In the genomic region with DNA sequence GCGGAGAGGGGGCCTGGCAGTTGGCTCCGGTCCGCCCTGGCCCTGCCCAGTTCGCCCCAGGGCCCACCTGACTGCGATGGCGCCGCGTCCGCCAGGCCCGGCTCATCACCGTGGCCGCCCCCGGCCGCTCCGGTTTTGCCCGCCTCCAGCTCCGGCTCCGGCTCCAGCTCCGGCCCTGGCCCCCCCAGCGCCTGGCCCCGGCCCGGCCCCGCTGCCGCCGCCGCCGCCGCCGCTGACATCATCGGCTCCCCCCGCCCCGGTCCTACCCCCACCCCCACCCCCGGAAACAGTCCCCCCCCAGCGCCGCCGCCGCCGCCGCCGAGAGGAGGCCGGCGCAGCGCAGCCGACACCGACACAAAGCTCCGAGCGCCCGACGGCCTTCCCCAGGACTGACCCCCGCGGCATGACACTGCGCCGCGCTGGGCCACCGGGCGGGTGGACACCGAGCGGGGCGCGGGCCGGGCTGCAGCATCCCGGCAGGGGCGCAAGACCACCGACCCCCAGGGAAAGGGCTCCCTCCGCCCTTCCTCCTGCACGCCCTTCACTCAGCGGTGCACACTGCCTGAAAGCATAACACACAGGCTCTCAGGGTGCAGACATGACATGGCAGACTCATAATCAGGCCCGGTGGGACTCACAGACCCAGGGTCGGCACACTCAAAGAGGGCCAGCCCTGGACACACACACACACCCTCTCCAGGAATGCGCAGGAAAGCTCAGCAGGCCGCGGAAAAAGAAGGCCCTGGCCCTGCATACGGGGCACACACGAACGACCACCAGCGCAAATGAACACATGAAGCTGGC, we compare ENCODE assay signal across 8 cellular contexts. TPM values are rescaled to one million over a fixed set of nuclear protein-coding genes. Genes with fewer than 3 reads are reported as not detected.
DNase-seq lines count a peak whose midpoint lies in the region; ATAC-seq, FAIRE-seq and TF ChIP-seq lines count a peak whose summit lies in the region.

A gene with protein sequence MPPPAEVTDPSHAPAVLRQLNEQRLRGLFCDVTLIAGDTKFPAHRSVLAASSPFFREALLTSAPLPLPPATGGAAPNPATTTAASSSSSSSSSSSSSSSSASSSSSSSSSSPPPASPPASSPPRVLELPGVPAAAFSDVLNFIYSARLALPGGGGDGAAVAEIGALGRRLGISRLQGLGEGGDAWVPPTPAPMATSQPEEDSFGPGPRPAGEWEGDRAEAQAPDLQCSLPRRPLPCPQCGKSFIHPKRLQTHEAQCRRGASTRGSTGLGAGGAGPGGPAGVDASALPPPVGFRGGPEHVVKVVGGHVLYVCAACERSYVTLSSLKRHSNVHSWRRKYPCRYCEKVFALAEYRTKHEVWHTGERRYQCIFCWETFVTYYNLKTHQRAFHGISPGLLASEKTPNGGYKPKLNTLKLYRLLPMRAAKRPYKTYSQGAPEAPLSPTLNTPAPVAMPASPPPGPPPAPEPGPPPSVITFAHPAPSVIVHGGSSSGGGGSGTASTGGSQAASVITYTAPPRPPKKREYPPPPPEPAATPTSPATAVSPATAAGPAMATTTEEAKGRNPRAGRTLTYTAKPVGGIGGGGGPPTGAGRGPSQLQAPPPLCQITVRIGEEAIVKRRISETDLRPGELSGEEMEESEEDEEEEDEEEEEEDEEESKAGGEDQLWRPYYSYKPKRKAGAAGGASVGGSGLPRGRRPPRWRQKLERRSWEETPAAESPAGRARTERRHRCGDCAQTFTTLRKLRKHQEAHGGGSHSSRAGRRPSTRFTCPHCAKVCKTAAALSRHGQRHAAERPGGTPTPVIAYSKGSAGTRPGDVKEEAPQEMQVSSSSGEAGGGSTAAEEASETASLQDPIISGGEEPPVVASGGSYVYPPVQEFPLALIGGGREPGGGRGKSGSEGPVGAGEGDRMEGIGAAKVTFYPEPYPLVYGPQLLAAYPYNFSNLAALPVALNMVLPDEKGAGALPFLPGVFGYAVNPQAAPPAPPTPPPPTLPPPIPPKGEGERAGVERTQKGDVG (minus strand): TSS at position 243 of the 804 bp plus-strand sequence. CDS start 12,830 bp downstream, outside the sequence.

- peak; percentile 62 for DNase-seq in D341Med (ENCODE audit: low spot score)
- DNase-seq in activated CD4-positive, alpha-beta T cell treated with anti-CD3 and anti-CD28 coated beads, Interleukin-2, amount 50 U/mL, for 24 hours (ENCODE audit: low read depth in 1 of 2, low spot score in 1 of 2), result peak; percentile 25 to 29
- peak; percentile 59 for DNase-seq in HepG2 (ENCODE audit: low spot score)
- DNase-seq in stimulated activated CD4-positive, alpha-beta T cell treated with anti-CD3 and anti-CD28 coated beads, Interleukin-2, amount 100 ng/mL, for 48 hours, result peak; percentile 36 to 46
- DNase-seq in T1000 (lab: John Stamatoyannopoulos, UW), result no peak
- no peak for DNase-seq in COR-L47 (lab: John Stamatoyannopoulos, UW)

- H3K4me2 ChIP-seq in KMS-11 (peak within 1 kb of the TSS; percentile 17; the same call in 1 of the 2 replicates), HepG2 (ENCODE audit: low read depth, low read length) (peak within 1 kb of the TSS; percentile 85)

- peak; percentile 33 to 49; a peak in 2 of 4 replicates for TF ChIP-seq POLR2A in HepG2 (IDR thresholded peaks at IDR 0.05; ENCODE audit: insufficient read depth in 1 of 2, low read depth in 2 of 2, low read length in 2 of 2)

- no peak for TF ChIP-seq EP300 in HepG2 (IDR thresholded peaks at IDR 0.05; ENCODE audit: low read depth in 2 of 2, low read length in 2 of 2)
- TF ChIP-seq EP300 in HepG2 (CRISPR knock-in tag; IDR thresholded peaks at IDR 0.05; ENCODE audit: borderline replicate concordance), result no peak

- CTCF ChIA-PET in HepG2 (lab: Yijun Ruan, JAX; ENCODE audit: low intra/inter-chr PET ratio, low total read pairs), result no interaction called here

- H3K9ac ChIP-seq in KMS-11 (peak within 1 kb of the TSS; percentile 64), duodenal mucosa (ENCODE audit: low read depth in 1 of 2, low read length in 2 of 2) (peak within 1 kb of the TSS; percentile 90 to 94), HepG2 (ENCODE audit: insufficient read depth, low read depth, low read length) (peak within 1 kb of the TSS; percentile 86)

- in situ Hi-C loops in HepG2 (cut with HindIII; ENCODE audit: extremely low pct_ligation_motif_present, low pct_unique_long_range_greater_than_20kb), result loop anchor here (5.0 kb wide), 1 partner anchor 42 kb away; the partner anchor contains the start of genes FGF11 and TMEM102

- POLR2A ChIA-PET in HepG2 (lab: Yijun Ruan, JAX), result interaction anchor here (0.9 to 3.5 kb wide), 9 partner anchors 8 to 123 kb away, joined by 3 to 35 read pairs (median 5); partner anchors contain the start of genes CD68, CHRNB1, MPDU1 and PLSCR3

- no peaks in the 10 kb centered on the region for H3K36me3 ChIP-seq in KMS-11 (ENCODE audit: insufficient read depth)
- H3K36me3 ChIP-seq in duodenal mucosa (ENCODE audit: control insufficient read depth in 1 of 2, insufficient read depth in 2 of 2, low read length in 2 of 2), result no peaks in the 10 kb centered on the region
- H3K36me3 ChIP-seq in HepG2 (replicated peaks in 1 of 2; ENCODE audit: control insufficient read depth in 1 of 2, insufficient read depth in 2 of 2, low read length in 2 of 2), result no peaks in the 10 kb centered on the region

- no peak for TF ChIP-seq RAD21 in HepG2 (CRISPR knock-in tag; IDR thresholded peaks at IDR 0.05)

- intact Hi-C loops in HepG2 (cut with micrococcal nuclease; ENCODE audit: unreplicated experiment), result loop anchor here (5.0 kb wide), 3 partner anchors 32 to 122 kb away; partner anchors contain the start of genes CHRNB1, TMEM256 and TMEM95

- no peaks in the 10 kb centered on the region for H3K9me3 ChIP-seq in duodenal mucosa (ENCODE audit: control insufficient read depth in 1 of 2, low read length in 2 of 2)
- H3K9me3 ChIP-seq in HepG2 (ENCODE audit: low read length), result no peaks in the 10 kb centered on the region

- FAIRE-seq in HepG2 (lab: Jason Lieb, UNC), result peak; percentile 21

- H3K27me3 ChIP-seq in KMS-11 (ENCODE audit: insufficient read depth, low read depth) (no peaks in the 10 kb centered on the region), duodenal mucosa (ENCODE audit: control insufficient read depth in 1 of 2, insufficient read depth in 2 of 2, low read length in 2 of 2) (no peaks in the 10 kb centered on the region), HepG2 (ENCODE audit: control insufficient read depth in 1 of 2, insufficient read depth in 2 of 2, low read length in 2 of 2) (no peaks in the 10 kb centered on the region; a peak in 2 of 5 replicates)

- H3K4me3 ChIP-seq in KMS-11 (IDR thresholded peaks at IDR 0.05; ENCODE audit: insufficient read depth, low read depth, low read length), result no peak within 1 kb of the TSS
- peak within 1 kb of the TSS; percentile 81 to 85 for H3K4me3 ChIP-seq in duodenal mucosa (ENCODE audit: low read depth in 1 of 2, low read length in 2 of 2)
- H3K4me3 ChIP-seq in HepG2 (replicated peaks in 1 of 3; ENCODE audit: insufficient read depth in 1 of 3, low read depth in 2 of 3, low read length in 3 of 3), result peak within 1 kb of the TSS; percentile 72 to 86 (median 79)

- H3K79me2 ChIP-seq in KMS-11 (ENCODE audit: insufficient read depth, low read depth), result no peaks in the 10 kb centered on the region
- H3K79me2 ChIP-seq in HepG2 (ENCODE audit: insufficient read depth, low read length), result peaks cover 41% of the 10 kb centered on the region

- H2AFZ ChIP-seq in KMS-11 (ENCODE audit: low read depth) (peak within 1 kb of the TSS; percentile 26; the same call in 1 of the 2 replicates), HepG2 (ENCODE audit: low read length) (no peak within 1 kb of the TSS)

- H3K4me1 ChIP-seq in KMS-11 (ENCODE audit: low read depth, poor library complexity, severe bottlenecking) (no peaks in the 10 kb centered on the region), duodenal mucosa (ENCODE audit: control insufficient read depth in 1 of 2, insufficient read depth in 2 of 2, low read length in 2 of 2) (peaks cover 36 to 39% of the 10 kb centered on the region in 2 donors), HepG2 (ENCODE audit: insufficient read depth, low read length) (peaks cover 72% of the 10 kb centered on the region)

- no TSS peak for BruUV-seq in HepG2 (replicated peaks; lab: Mats Ljungman, UMichigan)

- ATAC-seq in HepG2, result peak; percentile 19

- H4K20me1 ChIP-seq in KMS-11 (ENCODE audit: insufficient read depth) (no peaks in the 10 kb centered on the region), HepG2 (ENCODE audit: insufficient read depth, low read length) (peaks cover 25% of the 10 kb centered on the region)

- no peak for TF ChIP-seq CTCF in KMS-11 (conservative IDR thresholded peaks at IDR 0.05; ENCODE audit: low read depth, low read length)
- no peak for TF ChIP-seq CTCF in HepG2 (CRISPR knock-in tag; IDR thresholded peaks at IDR 0.05)

- 3% methylated on average over 6 of the region's 76 CpGs for WGBS in HepG2 (ENCODE audit: low lambda C conversion rate)

- H3K27ac ChIP-seq in KMS-11 (no peak within 1 kb of the TSS), duodenal mucosa (ENCODE audit: low read depth, low read length) (peak within 1 kb of the TSS; percentile 94), HepG2 (ENCODE audit: extremely low read length, insufficient read depth, low read length) (peak within 1 kb of the TSS; percentile 75)

TF ChIP-seq in HepG2, 621 proteins besides CTCF, POLR2A, EP300 and RAD21 (continues in another document):
- no peak for TF ChIP-seq EZH2 (conservative IDR thresholded peaks at IDR 0.05; ENCODE audit: low read depth, low read length)

RNA-seq across cellular contexts. Expression of the gene that starts here (rescaled TPM):
- total RNA-seq in HepG2 (2016; rRNA removed; fragmentation: Illumina TruSeq; extraction: Trizol), result 3.3 and 4.3 TPM in 2 replicates
- total RNA-seq in HepG2 (2016; cell fraction: cytosol; rRNA removed; fragmentation: Illumina TruSeq; extraction: Trizol; ENCODE audit: low read depth), result 0.40 and 0.53 TPM in 2 replicates
- total RNA-seq in HepG2 (2016; cell fraction: insoluble cytoplasmic fraction; rRNA removed; fragmentation: Illumina TruSeq; extraction: Trizol), result 3.5 and 4.2 TPM in 2 replicates
- 2.0 and 2.1 TPM in 2 replicates for total RNA-seq in HepG2 (2016; cell fraction: membrane; rRNA removed; fragmentation: Illumina TruSeq; extraction: Trizol)
- total RNA-seq in HepG2 (2016; cell fraction: nucleus; rRNA removed; fragmentation: Illumina TruSeq; extraction: Trizol), result 4.9 and 5.7 TPM in 2 replicates
- 7.4 and 7.9 TPM in 2 replicates for polyA plus RNA-seq in HepG2 (2011; rRNA removed)
- polyA plus RNA-seq in HepG2 (2011; cell fraction: cytosol; rRNA removed), result 5.5 and 5.7 TPM in 2 replicates
- 16.5 and 17.2 TPM in 2 replicates for polyA plus RNA-seq in HepG2 (2011; cell fraction: nucleus; rRNA removed)
- 7.9 and 9.5 TPM in 2 replicates for polyA plus RNA-seq in HepG2 (2012)
- polyA plus RNA-seq in HepG2 (2016; cell fraction: cytosol; fragmentation: Illumina TruSeq; extraction: Trizol; ENCODE audit: low read depth), result 0.25 and 0.36 TPM in 2 replicates
- 4.0 and 4.5 TPM in 2 replicates for polyA plus RNA-seq in HepG2 (2016; cell fraction: insoluble cytoplasmic fraction; fragmentation: Illumina TruSeq; extraction: Trizol; ENCODE audit: low read depth)
- 1.1 and 1.4 TPM in 2 replicates for polyA plus RNA-seq in HepG2 (2016; cell fraction: membrane; fragmentation: Illumina TruSeq; extraction: Trizol; ENCODE audit: low read depth)
- 10.4 and 11.2 TPM in 2 replicates for polyA plus RNA-seq in HepG2 (2016; cell fraction: nucleus; fragmentation: Illumina TruSeq; extraction: Trizol; ENCODE audit: insufficient read depth, low read depth)
- polyA minus RNA-seq in HepG2 (2011; rRNA and poly(A)+ RNA removed; ENCODE audit: low replicate concordance), result 19.5 and 24.6 TPM in 2 replicates
- 6.2 and 7.2 TPM in 2 replicates for polyA minus RNA-seq in HepG2 (2011; cell fraction: cytosol; rRNA and poly(A)+ RNA removed)
- 12.5 and 14.9 TPM in 2 replicates for polyA minus RNA-seq in HepG2 (2011; cell fraction: nucleus; rRNA and poly(A)+ RNA removed)

Comparison
In these comparisons a context has a peak if more than half of its experiments do, and no peak if none do; other contexts are left out.
1. DNase-seq: peak in D341Med (single experiment), activated CD4-positive, alpha-beta T cell treated with anti-CD3 and anti-CD28 coated beads, Interleukin-2, amount 50 U/mL, for 24 hours (2 of 2), HepG2 (single experiment) and stimulated activated CD4-positive, alpha-beta T cell treated with anti-CD3 and anti-CD28 coated beads, Interleukin-2, amount 100 ng/mL, for 48 hours (2 of 2); none in T1000 (single experiment) and COR-L47 (single experiment).
2. Peak in every context shown above with its lines, with median percentiles within 50 percentile points of each other: H3K9ac ChIP-seq.